Comparison of ENCODE assay signal across 10 cellular contexts in the genomic region with DNA sequence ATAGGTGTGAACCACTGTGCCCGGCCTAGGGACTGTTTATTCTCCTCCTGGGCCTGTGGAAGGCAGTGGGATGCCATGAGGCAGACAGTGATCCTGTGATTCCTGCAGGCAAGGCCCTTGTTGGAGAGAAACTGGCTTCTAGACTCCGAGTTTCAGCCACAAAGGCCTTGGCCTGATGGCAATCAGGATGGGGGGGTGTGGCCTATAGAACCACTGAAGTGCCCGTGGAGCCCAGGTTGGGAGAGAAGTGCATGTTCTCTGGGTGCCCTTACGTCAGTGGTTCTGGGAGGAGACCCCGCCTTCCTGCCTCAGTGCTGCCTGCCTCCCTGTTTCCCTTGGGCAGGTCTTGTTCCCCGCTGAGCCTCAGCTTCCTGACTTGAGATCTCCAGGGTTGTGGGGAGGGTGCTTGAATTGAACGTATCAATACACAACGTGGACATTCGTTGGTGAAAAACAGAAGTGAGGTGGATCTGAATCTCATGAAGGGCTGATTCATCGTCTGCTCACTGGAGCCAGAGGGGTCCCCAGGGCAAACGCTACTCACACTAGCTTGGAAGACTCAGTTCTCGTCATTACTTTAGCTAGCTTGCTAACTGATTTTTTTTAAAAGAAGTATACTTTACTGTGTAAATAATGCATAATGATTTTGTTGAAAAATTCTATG. TPM values are rescaled to one million over a fixed set of nuclear protein-coding genes. Genes with fewer than 3 reads are reported as not detected.
A peak's percentile ranks its signal among the peaks of the same experiment; 100 is the strongest.
DNase-seq lines count a peak whose midpoint lies in the region; ATAC-seq and TF ChIP-seq lines count a peak whose summit lies in the region.
"Had no signal": no experiment of that assay in that cellular context is flagged by ENCODE, and none has a peak within 500 bp of the region (broad histone marks: within the 10 kb centered on the region; RNA-seq: fewer than 3 reads in every experiment).

No MANE protein-coding gene starts in this region.

- CTCF ChIA-PET in activated B cell treated with CpG ODN at 0.5 μM for 24 hours (lab: Charles Lee), result no interaction called here

- H3K36me3 Mint-ChIP-seq in activated B cell treated with CpG ODN at 0.5 μM for 24 hours (ENCODE audit: low read depth), result peaks cover 11% of the 10 kb centered on the region

- H3K9me3 Mint-ChIP-seq in activated B cell treated with CpG ODN at 0.5 μM for 24 hours, result no peaks in the 10 kb centered on the region

- POLR2A ChIA-PET in activated B cell treated with CpG ODN at 0.5 μM for 24 hours (lab: Charles Lee), result interaction anchor here (0.5 to 6.6 kb wide), 12 partner anchors 10 to 447 kb away, joined by 3 to 148 read pairs (median 7); a partner anchor contains a TSS

- peaks cover 99% of the 10 kb centered on the region for H3K4me1 Mint-ChIP-seq in activated B cell treated with CpG ODN at 0.5 μM for 24 hours

- ATAC-seq in activated B cell treated with CpG ODN at 0.5 μM for 24 hours (ENCODE audit: low read depth) (peak; percentile 58), GM18519 (IDR thresholded peaks at IDR 0.05; ENCODE audit: low FRiP score, unreplicated experiment) (no peak), HG03097 (IDR thresholded peaks at IDR 0.05; ENCODE audit: low FRiP score, unreplicated experiment) (no peak), HG02798 (IDR thresholded peaks at IDR 0.05; ENCODE audit: poor library complexity, unreplicated experiment) (no peak)
- no peak for ATAC-seq in stimulated activated naive CD8-positive, alpha-beta T cell treated with anti-CD3 and anti-CD28 coated beads, Interleukin-15, Interleukin-2, amounts not matched to agents 100 U/mL and 50 U/mL, for 24 hours

- peak overlapping the region; percentile 78 for H3K4me3 Mint-ChIP-seq in activated B cell treated with CpG ODN at 0.5 μM for 24 hours

- DNase-seq in NOMO-1 treated with DMSO at 0.1 percent for 48 hours (lab: John Stamatoyannopoulos, UW; ENCODE audit: unreplicated experiment), result peak; percentile 35
- no peak for DNase-seq in NOMO-1 treated with dmso at 0.1 percent for 144 hours (lab: John Stamatoyannopoulos, UW; ENCODE audit: unreplicated experiment)
- DNase-seq in activated B cell treated with CpG ODN at 0.5 μM for 24 hours, result peak; percentile 48
- peak; percentile 69 for DNase-seq in fibroblast of pulmonary artery (ENCODE audit: low read depth)
- DNase-seq in stimulated activated naive CD8-positive, alpha-beta T cell treated with anti-CD3 and anti-CD28 coated beads, Interleukin-15, Interleukin-2, amounts not matched to agents 100 U/mL and 50 U/mL, for 24 hours, result peak; percentile 38
- DNase-seq: effector CD8-positive, alpha-beta T cell; NCI-H1694 treated with DMSO at 0.1 percent for 48 hours had no signal

- no peak overlapping the region for H3K4me3 ChIP-seq in fibroblast of pulmonary artery (replicated peaks; ENCODE audit: low read depth, low read length)

- H3K27ac Mint-ChIP-seq in activated B cell treated with CpG ODN at 0.5 μM for 24 hours, result peak overlapping the region; percentile 99

- TF ChIP-seq CTCF in activated B cell treated with CpG ODN at 0.5 μM for 24 hours (IDR thresholded peaks at IDR 0.05) (no peak), fibroblast of pulmonary artery (IDR thresholded peaks at IDR 0.05; ENCODE audit: low read length, missing control alignments) (no peak)

- no peaks in the 10 kb centered on the region for H3K27me3 Mint-ChIP-seq in activated B cell treated with CpG ODN at 0.5 μM for 24 hours

- intact Hi-C loops in activated B cell treated with CpG ODN at 0.5 μM for 24 hours (cut with micrococcal nuclease), result no loop called here

RNA-seq across cellular contexts. Expression of a gene that starts 31.8 kb away (rescaled TPM):
- 8.6 and 8.8 TPM in 2 replicates for total RNA-seq in activated B cell treated with CpG ODN at 0.5 μM for 24 hours

RNA-seq across cellular contexts. Expression of a gene that starts 51.7 kb away (rescaled TPM):
- 55.6 and 56.2 TPM in 2 replicates for total RNA-seq in activated B cell treated with CpG ODN at 0.5 μM for 24 hours

RNA-seq across cellular contexts. Expression of a gene that starts 54.9 kb away (rescaled TPM):
- total RNA-seq in activated B cell treated with CpG ODN at 0.5 μM for 24 hours, result 91.0 and 105 TPM in 2 replicates
